Comparison of ENCODE assay signal across 17 cellular contexts in the genomic region with DNA sequence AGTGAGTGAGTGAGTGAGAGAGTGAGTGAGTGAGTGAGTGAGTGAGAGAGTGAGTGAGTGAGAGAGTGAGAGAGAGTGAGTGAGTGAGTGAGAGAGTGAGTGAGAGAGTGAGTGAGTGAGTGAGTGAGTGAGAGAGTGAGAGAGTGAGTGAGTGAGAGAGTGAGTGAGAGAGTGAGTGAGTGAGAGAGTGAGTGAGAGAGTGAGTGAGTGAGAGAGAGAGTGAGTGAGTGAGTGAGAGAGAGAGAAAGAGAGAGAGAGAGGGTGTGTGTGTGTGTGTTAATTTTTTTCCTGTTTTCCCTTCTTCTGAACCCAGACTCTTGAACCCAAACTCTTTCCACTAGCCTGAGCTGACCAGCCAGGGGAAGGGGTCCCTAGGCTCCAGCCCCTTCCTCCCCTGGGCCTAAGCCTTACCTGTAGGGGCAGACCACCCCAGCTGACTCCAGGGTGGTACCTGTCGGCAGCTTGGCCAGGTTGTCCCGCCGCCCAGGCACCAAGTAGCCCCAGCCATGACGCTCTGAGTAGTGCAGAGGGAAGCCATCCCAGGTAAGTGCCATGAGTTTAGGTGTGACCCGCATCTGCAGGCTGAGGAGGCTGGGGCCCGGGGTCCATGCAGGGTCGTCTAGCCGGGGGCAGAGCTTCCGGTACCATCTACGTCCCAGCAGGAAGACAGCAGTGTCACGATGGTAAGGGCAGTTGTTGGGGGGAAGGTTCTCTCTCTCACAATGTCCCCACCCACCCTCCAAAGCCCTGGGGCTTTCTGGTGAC. TPM values are rescaled to one million over a fixed set of nuclear protein-coding genes. Genes with fewer than 3 reads are reported as not detected.
DNase-seq lines count a peak whose midpoint lies in the region; ATAC-seq, FAIRE-seq and TF ChIP-seq lines count a peak whose summit lies in the region.
"Had no signal": no experiment of that assay in that cellular context is flagged by ENCODE, and none has a peak within 500 bp of the region (broad histone marks: within the 10 kb centered on the region; RNA-seq: fewer than 3 reads in every experiment).

No MANE protein-coding gene starts in this region.

- H3K4me3 Mint-ChIP-seq in activated CD8-positive, alpha-beta memory T cell treated with anti-CD3 and anti-CD28 coated beads, Interleukin-2, amount 10 ng/mL, durations not matched to agents 7 days and 5 days = no peak overlapping the region

- RAD21 ChIA-PET in GM12878 (lab: Charles Lee; ENCODE audit: unreplicated experiment) = no interaction called here

- H3K4me3 ChIP-seq in BLaER1 = no peak overlapping the region
- no peak overlapping the region for H3K4me3 ChIP-seq in GM12878

- no peaks in the 10 kb centered on the region for H3K27me3 Mint-ChIP-seq in activated CD8-positive, alpha-beta memory T cell treated with anti-CD3 and anti-CD28 coated beads, Interleukin-2, amount 10 ng/mL, durations not matched to agents 7 days and 5 days

- FAIRE-seq in HTR-8/SVneo (lab: Jason Lieb, UNC) (peak; percentile 96), GM12878 (lab: Jason Lieb, UNC) (no peak)
- FAIRE-seq: GM12891 had no signal

- peak overlapping the region; percentile 11 for H3K27ac Mint-ChIP-seq in activated CD8-positive, alpha-beta memory T cell treated with anti-CD3 and anti-CD28 coated beads, Interleukin-2, amount 10 ng/mL, durations not matched to agents 7 days and 5 days

- H2AFZ ChIP-seq in GM12878 (ENCODE audit: control insufficient read depth, low read depth, low read length) = no peak overlapping the region

- intact Hi-C loops in GM12878 (cut with micrococcal nuclease; ENCODE audit: unreplicated experiment) = no loop called here

- TF ChIP-seq CTCF in GM12878 (IDR thresholded peaks at IDR 0.05 in 2 of 3, conservative IDR thresholded peaks at IDR 0.05 in 1 of 3; ENCODE audit: control insufficient read depth in 2 of 3, extremely low read depth in 1 of 3, insufficient read depth in 1 of 3, low read depth in 3 of 3, low read length in 3 of 3) = no peak

- H3K9me3 ChIP-seq in BLaER1 (no peaks in the 10 kb centered on the region), GM12878 (replicated peaks; ENCODE audit: control insufficient read depth, insufficient read depth, low read length) (no peaks in the 10 kb centered on the region)

- H3K27ac ChIP-seq in BLaER1 (peak overlapping the region; percentile 22; the same call in 1 of the 2 replicates), GM12878 (ENCODE audit: control insufficient read depth, insufficient read depth) (no peak overlapping the region)
- H3K27ac ChIP-seq: C4-2B had no signal

- CTCF ChIA-PET in activated CD8-positive, alpha-beta memory T cell treated with anti-CD3 and anti-CD28 coated beads, Interleukin-2, amount 10 ng/mL, durations not matched to agents 7 days and 5 days (lab: Charles Lee) = interaction anchor here (0.7 kb wide), 1 partner anchor 10 kb away, joined by 3 read pairs; no protein-coding TSS in a partner anchor
- CTCF ChIA-PET in GM12878 (lab: Yijun Ruan, JAX) = interaction anchor here (0.7 kb wide), 1 partner anchor 33 kb away, joined by 5 read pairs; no protein-coding TSS in a partner anchor

- H3K9me3 Mint-ChIP-seq in activated CD8-positive, alpha-beta memory T cell treated with anti-CD3 and anti-CD28 coated beads, Interleukin-2, amount 10 ng/mL, durations not matched to agents 7 days and 5 days (ENCODE audit: low read depth) = no peaks in the 10 kb centered on the region

- ATAC-seq in activated CD8-positive, alpha-beta memory T cell treated with anti-CD3 and anti-CD28 coated beads, Interleukin-2, amount 10 ng/mL, durations not matched to agents 7 days and 5 days = no peak
- no peak for ATAC-seq in GM12878
- no peak for ATAC-seq in HG03571 (IDR thresholded peaks at IDR 0.05; ENCODE audit: unreplicated experiment)

- peaks cover 79% of the 10 kb centered on the region for H3K36me3 Mint-ChIP-seq in activated CD8-positive, alpha-beta memory T cell treated with anti-CD3 and anti-CD28 coated beads, Interleukin-2, amount 10 ng/mL, durations not matched to agents 7 days and 5 days

- no peak for TF ChIP-seq RAD21 in GM12878 (IDR thresholded peaks at IDR 0.05; ENCODE audit: insufficient read depth, low read depth, low read length)

- H3K27me3 ChIP-seq in BLaER1 (no peaks in the 10 kb centered on the region), GM12878 (replicated peaks in 1 of 2; ENCODE audit: control insufficient read depth in 2 of 2, insufficient read depth in 2 of 2, low read length in 1 of 2) (no peaks in the 10 kb centered on the region)

- no peak for TF ChIP-seq POLR2A in GM12878 (IDR thresholded peaks at IDR 0.05; ENCODE audit: low read depth, low read length)

- no peak for DNase-seq in activated CD8-positive, alpha-beta memory T cell treated with anti-CD3 and anti-CD28 coated beads, Interleukin-2, amount 10 ng/mL, durations not matched to agents 7 days and 5 days
- no peak for DNase-seq in activated CD8-positive, alpha-beta memory T cell treated with anti-CD3 and anti-CD28 coated beads, Interleukin-2, amount 50 U/mL, for 48 hours
- DNase-seq in HTR-8/SVneo (ENCODE audit: insufficient read length, low spot score) (no peak), GM12878 (ENCODE audit: low read depth, low spot score) (no peak), activated gamma-delta T cell (lab: John Stamatoyannopoulos, UW) (no peak)
- no peak for DNase-seq in stimulated activated CD4-positive, alpha-beta T cell treated with anti-CD3 and anti-CD28 coated beads, Interleukin-4, amount 100 ng/mL, for 24 hours
- DNase-seq: Calu3, HCEC 1CT, Karpas-422, NCI-H1105 treated with DMSO at 0.1 percent for 48 hours, NCI-H187, NCI-H2171, SIG-M5 had no signal

- H4K20me1 ChIP-seq in BLaER1 (peaks cover 95% of the 10 kb centered on the region), GM12878 (ENCODE audit: control insufficient read depth, insufficient read depth) (peaks cover 8% of the 10 kb centered on the region; the same call in 1 of the 2 replicates)

- H3K36me3 ChIP-seq in BLaER1 (peaks cover 99% of the 10 kb centered on the region), GM12878 (ENCODE audit: control insufficient read depth in 2 of 2, insufficient read depth in 2 of 2, low read length in 1 of 2) (peaks cover 69 to 77% of the 10 kb centered on the region in 2 experiments)

- peaks cover 7% of the 10 kb centered on the region for H3K79me2 ChIP-seq in GM12878 (ENCODE audit: control insufficient read depth, insufficient read depth, low read length)

- in situ Hi-C loops in GM12878 (cut with MboI) = no loop called here

- H3K9ac ChIP-seq in BLaER1 (no peak overlapping the region), GM12878 (ENCODE audit: control insufficient read depth, insufficient read depth, low read length) (no peak overlapping the region)

- WGBS in GM12878 (ENCODE audit: insufficient coverage, insufficient replicate concordance, low lambda C conversion rate, missing lambda C conversion rate) = 91% methylated on average over 11 of the region's 11 CpGs

- BruUV-seq in GM12878 (replicated peaks; lab: Mats Ljungman, UMichigan) = no TSS peak

- H3K4me1 Mint-ChIP-seq in activated CD8-positive, alpha-beta memory T cell treated with anti-CD3 and anti-CD28 coated beads, Interleukin-2, amount 10 ng/mL, durations not matched to agents 7 days and 5 days = peaks cover 29% of the 10 kb centered on the region

- SMC1A ChIA-PET in GM12878 (lab: Charles Lee; ENCODE audit: uncharacterized antibody, unreplicated experiment) = interaction anchor here (1.2 kb wide), 1 partner anchor 8 kb away, joined by 3 read pairs; no protein-coding TSS in a partner anchor

- H3K4me2 ChIP-seq in BLaER1 (peak overlapping the region; percentile 14; the same call in 1 of the 2 replicates), GM12878 (ENCODE audit: control insufficient read depth, insufficient read depth) (no peak overlapping the region)

- TF ChIP-seq EP300 in GM12878 (IDR thresholded peaks at IDR 0.05; ENCODE audit: borderline replicate concordance in 1 of 2, control insufficient read depth in 1 of 2, low read depth in 2 of 2, low read length in 2 of 2) = no peak

- H3K4me1 ChIP-seq in BLaER1 (peaks cover 56% of the 10 kb centered on the region), GM12878 (ENCODE audit: control insufficient read depth, insufficient read depth, low read length) (peaks cover 9% of the 10 kb centered on the region)

- POLR2A ChIA-PET in GM12878 (lab: Charles Lee) = no interaction called here

TF ChIP-seq in GM12878, 131 proteins besides CTCF, POLR2A, EP300 and RAD21 (continues in another document):
- TF ChIP-seq CREB1 (IDR thresholded peaks at IDR 0.05; ENCODE audit: low read depth) = no peak
- TF ChIP-seq, protein P1, sequence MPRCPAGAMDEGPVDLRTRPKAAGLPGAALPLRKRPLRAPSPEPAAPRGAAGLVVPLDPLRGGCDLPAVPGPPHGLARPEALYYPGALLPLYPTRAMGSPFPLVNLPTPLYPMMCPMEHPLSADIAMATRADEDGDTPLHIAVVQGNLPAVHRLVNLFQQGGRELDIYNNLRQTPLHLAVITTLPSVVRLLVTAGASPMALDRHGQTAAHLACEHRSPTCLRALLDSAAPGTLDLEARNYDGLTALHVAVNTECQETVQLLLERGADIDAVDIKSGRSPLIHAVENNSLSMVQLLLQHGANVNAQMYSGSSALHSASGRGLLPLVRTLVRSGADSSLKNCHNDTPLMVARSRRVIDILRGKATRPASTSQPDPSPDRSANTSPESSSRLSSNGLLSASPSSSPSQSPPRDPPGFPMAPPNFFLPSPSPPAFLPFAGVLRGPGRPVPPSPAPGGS (IDR thresholded peaks at IDR 0.05; ENCODE audit: borderline replicate concordance, insufficient read depth, low read depth, low read length, poor library complexity, severe bottlenecking) = peak; percentile 58

RNA-seq across cellular contexts. Expression of a gene that starts 9.4 kb away (rescaled TPM):
- total RNA-seq in activated CD8-positive, alpha-beta memory T cell treated with anti-CD3 and anti-CD28 coated beads, Interleukin-2, amount 10 ng/mL, durations not matched to agents 7 days and 5 days = 100 to 1,000 TPM; 117 to 119 TPM
- 122 and 151 TPM in 2 replicates for total RNA-seq in GM12878 (2013; cell fraction: nucleolus; rRNA removed)
- total RNA-seq in GM12878 (2014; rRNA removed) (50.5 and 54.8 TPM in 2 replicates), GM12878 (2014; rRNA removed; fragmentation: Illumina TruSeq; extraction: Trizol) (26.3 and 27.3 TPM in 2 replicates), GM12878 (2021) (66.2 and 71.1 TPM in 2 replicates)
- 29.0 TPM for polyA plus RNA-seq in GM12878 (2011; ENCODE audit: low read depth)
- polyA plus RNA-seq in GM12878 (2011; rRNA removed) (21.1 and 23.8 TPM in 2 replicates), GM12878 (2014; fragmentation: Illumina TruSeq; extraction: Trizol) (24.7 and 35.7 TPM in 2 replicates), GM12878 (2014; fragmentation: Nextera tagmentation; extraction: Ambion mirVana) (10 to 100 TPM; 14.8 to 21.6 TPM), GM12878 (2014; rRNA removed) (41.8 and 46.4 TPM in 2 replicates), GM12878 (2016; fragmentation: Nextera tagmentation; extraction: Ambion mirVana) (10 to 100 TPM; 30.2 to 40.4 TPM)
- 21.0 and 26.9 TPM in 2 replicates for polyA plus RNA-seq in GM12878 (2011; cell fraction: cytosol; rRNA removed)
- 186 and 256 TPM in 2 replicates for polyA plus RNA-seq in GM12878 (2011; cell fraction: nucleus; rRNA removed)
- 36.6 and 46.1 TPM in 2 replicates for polyA plus RNA-seq in GM12878 (2012)
- 23.7 and 44.0 TPM in 2 replicates for polyA minus RNA-seq in GM12878 (2011; rRNA and poly(A)+ RNA removed)
- polyA minus RNA-seq in GM12878 (2011; cell fraction: cytosol; rRNA and poly(A)+ RNA removed) = 13.7 and 22.3 TPM in 2 replicates
- 59.7 and 112 TPM in 2 replicates for polyA minus RNA-seq in GM12878 (2011; cell fraction: nucleus; rRNA and poly(A)+ RNA removed)
